In genomic region chr2:42089340-42089925, GRCh38 we compare ENCODE assay signal across 2 cellular contexts.
TF ChIP-seq lines count a peak whose summit lies in the region.

No MANE protein-coding gene starts in this region.

TF ChIP-seq in HCT116, 20 proteins besides CTCF, POLR2A, EP300 and RAD21:
- TF ChIP-seq CEBPB (IDR thresholded peaks at IDR 0.05; ENCODE audit: low read depth) (no peak), ZNF274 (IDR thresholded peaks at IDR 0.05; ENCODE audit: low read depth, low read length) (no peak), JUND (IDR thresholded peaks at IDR 0.05) (no peak), FOSL1 (IDR thresholded peaks at IDR 0.05; ENCODE audit: low read depth) (no peak), POLR2AphosphoS5 (IDR thresholded peaks at IDR 0.05; ENCODE audit: low read depth, low read length) (no peak), ZFX (IDR thresholded peaks at IDR 0.05) (no peak), TCF7L2 (IDR thresholded peaks at IDR 0.05; ENCODE audit: borderline replicate concordance, extremely low read depth, insufficient read depth, insufficient read length) (no peak), ATF3 (IDR thresholded peaks at IDR 0.05) (no peak), ZBTB33 (IDR thresholded peaks at IDR 0.05; ENCODE audit: extremely low read depth, insufficient replicate concordance, low read length) (no peak), SRF (IDR thresholded peaks at IDR 0.05; ENCODE audit: low read depth) (no peak), MAX (IDR thresholded peaks at IDR 0.05) (no peak), EGR1 (IDR thresholded peaks at IDR 0.05; ENCODE audit: low read depth) (no peak), SP1 (IDR thresholded peaks at IDR 0.05; ENCODE audit: low read depth) (no peak), REST (IDR thresholded peaks at IDR 0.05; ENCODE audit: low read depth) (no peak), CBX3 (IDR thresholded peaks at IDR 0.05; ENCODE audit: low read depth) (no peak), SIN3A (IDR thresholded peaks at IDR 0.05; ENCODE audit: low read depth) (no peak), EZH2phosphoT487 (IDR thresholded peaks at IDR 0.05; ENCODE audit: borderline replicate concordance) (no peak), EZH2 (IDR thresholded peaks at IDR 0.05) (no peak), ELF1 (IDR thresholded peaks at IDR 0.05; ENCODE audit: borderline replicate concordance, low read depth) (no peak)

TF ChIP-seq in H1, 55 proteins besides CTCF, POLR2A, EP300 and RAD21:
- TF ChIP-seq CHD2 (IDR thresholded peaks at IDR 0.05; ENCODE audit: low read length) (no peak), TAF7 (optimal IDR thresholded peaks at IDR 0.05; ENCODE audit: borderline replicate concordance, low read depth, low read length) (peak; percentile 32), SIN3A (conservative IDR thresholded peaks at IDR 0.05 in 1 of 2, IDR thresholded peaks at IDR 0.05 in 1 of 2; ENCODE audit: low read depth in 1 of 2, low read length in 2 of 2) (0 out of 4 replicates have a peak, but pooled peaks of 1 of the 2 experiments have one; percentile 26), YY1 (IDR thresholded peaks at IDR 0.05; ENCODE audit: low read depth, low read length) (peak; percentile 78), JUN (IDR thresholded peaks at IDR 0.05; ENCODE audit: low read depth, low read length) (no peak), HDAC2 (IDR thresholded peaks at IDR 0.05; ENCODE audit: borderline replicate concordance in 1 of 2, low read depth in 2 of 2, low read length in 2 of 2) (0 out of 4 replicates have a peak, but pooled peaks of 1 of the 2 experiments have one; percentile 63), TEAD4 (IDR thresholded peaks at IDR 0.05; ENCODE audit: low read depth, low read length) (0 out of 2 replicates have a peak, but pooled peaks have one; percentile 24)
